ENCODE assay signal across 8 cellular contexts in genomic region chr5:150155258-150156032, GRCh38. TPM values are rescaled to one million over a fixed set of nuclear protein-coding genes. Genes with fewer than 3 reads are reported as not detected.
A peak's percentile ranks its signal among the peaks of the same experiment; 100 is the strongest.
DNase-seq lines count a peak whose midpoint lies in the region; ATAC-seq, FAIRE-seq and TF ChIP-seq lines count a peak whose summit lies in the region.

Gene PDGFRB, minus strand, starts transcription at chr5:150155845. Its CDS starts 18,798 bp downstream, at chr5:150137047.

- H3K9me3 Mint-ChIP-seq in glutamatergic neuron (ENCODE audit: unreplicated experiment) = peaks cover 12% of the 10 kb centered on the region

- H3K9me3 ChIP-seq in A549 = no peaks in the 10 kb centered on the region
- H3K9me3 ChIP-seq in osteoblast (ENCODE audit: low read depth, low read length) = no peaks in the 10 kb centered on the region
- H3K9me3 ChIP-seq in upper lobe of right lung = no peaks in the 10 kb centered on the region

- no peak for FAIRE-seq in A549 (lab: Jason Lieb, UNC)

- H4K20me1 ChIP-seq in osteoblast (ENCODE audit: insufficient read depth, low read length) = peaks cover 24% of the 10 kb centered on the region

- no peak within 1 kb of the TSS for H3K27ac Mint-ChIP-seq in glutamatergic neuron (ENCODE audit: unreplicated experiment)

- TF ChIP-seq RAD21 in A549 (conservative IDR thresholded peaks at IDR 0.05 in 1 of 2, IDR thresholded peaks at IDR 0.05 in 1 of 2) = no peak

- CTCF ChIA-PET in A549 (lab: Yijun Ruan, JAX) = interaction anchor here (0.8 to 8.8 kb wide), 5 partner anchors 16 to 322 kb away, joined by 3 to 140 read pairs (median 3); no protein-coding TSS in a partner anchor

- TF ChIP-seq CTCF in A549 (IDR thresholded peaks at IDR 0.05) = no peak
- TF ChIP-seq CTCF in glutamatergic neuron (IDR thresholded peaks at IDR 0.05; ENCODE audit: partially characterized antibody, unreplicated experiment) = no peak
- TF ChIP-seq CTCF in osteoblast (IDR thresholded peaks at IDR 0.05; ENCODE audit: extremely low read depth, low read depth, low read length) = no peak
- no peak for TF ChIP-seq CTCF in upper lobe of right lung (IDR thresholded peaks at IDR 0.05)

- H3K4me1 ChIP-seq in A549 (no peaks in the 10 kb centered on the region), osteoblast (ENCODE audit: insufficient read depth, low read length) (peaks cover 75% of the 10 kb centered on the region), upper lobe of right lung (no peaks in the 10 kb centered on the region)

- H3K4me3 Mint-ChIP-seq in glutamatergic neuron (ENCODE audit: unreplicated experiment) = peak within 1 kb of the TSS; percentile 46

- no peaks in the 10 kb centered on the region for H3K36me3 Mint-ChIP-seq in glutamatergic neuron (ENCODE audit: unreplicated experiment)

- no peak for TF ChIP-seq EP300 in A549 (IDR thresholded peaks at IDR 0.05)

- H3K4me1 Mint-ChIP-seq in glutamatergic neuron (ENCODE audit: low read depth, unreplicated experiment) = peaks cover 22% of the 10 kb centered on the region

- H3K4me3 ChIP-seq in A549 = no peak within 1 kb of the TSS
- peak within 1 kb of the TSS; percentile 93 for H3K4me3 ChIP-seq in osteoblast (ENCODE audit: insufficient read depth, low read length)
- peak within 1 kb of the TSS; percentile 56 for H3K4me3 ChIP-seq in upper lobe of right lung

- TF ChIP-seq POLR2A in A549 (IDR thresholded peaks at IDR 0.05; ENCODE audit: low read length) = no peak

- H3K4me2 ChIP-seq in A549 (no peak within 1 kb of the TSS), osteoblast (ENCODE audit: insufficient read depth, low read length) (peak within 1 kb of the TSS; percentile 97)

- POLR2A ChIA-PET in A549 (lab: Yijun Ruan, JAX) = no interaction called here

- WGBS in A549 (ENCODE audit: missing lambda C conversion rate) = 59% methylated on average over 10 of the region's 17 CpGs

- intact Hi-C loops in upper lobe of right lung (cut with DNase I) = no loop called here

- ATAC-seq in A549 (peak in 1 of 2 experiments; percentile 51; a peak in 3 of 6 replicates), GM18867 (IDR thresholded peaks at IDR 0.05; ENCODE audit: unreplicated experiment) (peak; percentile 57), upper lobe of right lung (peak; percentile 76), HG03280 (IDR thresholded peaks at IDR 0.05; ENCODE audit: unreplicated experiment) (no peak)

- H2AFZ ChIP-seq in osteoblast (ENCODE audit: low read length) = peak within 1 kb of the TSS; percentile 1

- DNase-seq in A549 (ENCODE audit: low read depth in 1 of 2, low spot score in 1 of 2) (no peak), NCI-H2227 (lab: John Stamatoyannopoulos, UW; ENCODE audit: unreplicated experiment) (peak; percentile 74), glutamatergic neuron (peak; percentile 60), osteoblast (ENCODE audit: insufficient read length, low spot score, missing footprints) (peak; percentile 98), upper lobe of right lung (peak; percentile 80)
- peak; percentile 36 for DNase-seq in activated naive CD4-positive, alpha-beta T cell treated with anti-CD3 and anti-CD28 coated beads, Interleukin-2, amount 50 U/mL, for 16 hours

- H3K27ac ChIP-seq in A549 (peak within 1 kb of the TSS in 1 of 2 experiments; percentile 21; a peak in 2 of 6 replicates), osteoblast (ENCODE audit: low read depth, low read length) (peak within 1 kb of the TSS; percentile 82), upper lobe of right lung (peak within 1 kb of the TSS; percentile 77)

- peaks cover 49% of the 10 kb centered on the region for H3K79me2 ChIP-seq in osteoblast (ENCODE audit: insufficient read depth, low read length)

- H3K27me3 ChIP-seq in osteoblast (ENCODE audit: insufficient read depth, low read length) (no peaks in the 10 kb centered on the region), upper lobe of right lung (peaks cover 6% of the 10 kb centered on the region)

- peaks cover 13% of the 10 kb centered on the region for H3K27me3 Mint-ChIP-seq in glutamatergic neuron (ENCODE audit: unreplicated experiment)

- H3K36me3 ChIP-seq in osteoblast (ENCODE audit: insufficient read depth, low read length) = peaks cover 28% of the 10 kb centered on the region
- H3K36me3 ChIP-seq in upper lobe of right lung = peaks cover 5% of the 10 kb centered on the region

TF ChIP-seq in A549, 52 proteins besides CTCF, POLR2A, EP300 and RAD21:
- no peak for TF ChIP-seq REST (IDR thresholded peaks at IDR 0.05)
- TF ChIP-seq ZFP36 (IDR thresholded peaks at IDR 0.05; ENCODE audit: borderline replicate concordance, partially characterized antibody) = peak; percentile 81

RNA-seq across cellular contexts. Expression of gene PDGFRB, which starts in this region (rescaled TPM):
- polyA plus RNA-seq in A549 (2011; rRNA removed) (0.15 and 0.22 TPM in 2 replicates), A549 (2017; fragmentation: RNase III; extraction: RNeasy Plus Mini Kit Qiagen cat#74134 plus additional on column Dnase treatment) (0.05 to 0.24 TPM (median 0.22 TPM) in 3 replicates)
- polyA plus RNA-seq in A549 (2012; cell fraction: cytosol; rRNA removed) = 0.05 and 0.09 TPM in 2 replicates
- polyA plus RNA-seq in A549 (2012; cell fraction: nucleus; rRNA removed) = 0.18 and 0.38 TPM in 2 replicates
- 0.25 and 0.54 TPM in 2 replicates for polyA minus RNA-seq in A549 (2011; rRNA and poly(A)+ RNA removed)
- total RNA-seq in glutamatergic neuron (ENCODE audit: unreplicated experiment) (2.9 TPM), osteoblast (531 and 567 TPM in 2 replicates), upper lobe of right lung (120 TPM)

Comparison
In these comparisons a context has a peak if more than half of its experiments do, and no peak if none do; other contexts are left out.
1. RNA of gene PDGFRB (total RNA-seq): 531 to 567 TPM in osteoblast and 120 TPM in upper lobe of right lung (single experiment); 2.9 TPM in glutamatergic neuron (single experiment); every median in the first group is over 10 times any median in the second.
2. DNase-seq: peak in NCI-H2227 (single experiment), activated naive CD4-positive, alpha-beta T cell treated with anti-CD3 and anti-CD28 coated beads, Interleukin-2, amount 50 U/mL, for 16 hours (single experiment), glutamatergic neuron (single experiment), osteoblast (single experiment) and upper lobe of right lung (single experiment); none in A549 (0 of 2).